ENCODE assay signal across 21 cellular contexts in the genomic region with DNA sequence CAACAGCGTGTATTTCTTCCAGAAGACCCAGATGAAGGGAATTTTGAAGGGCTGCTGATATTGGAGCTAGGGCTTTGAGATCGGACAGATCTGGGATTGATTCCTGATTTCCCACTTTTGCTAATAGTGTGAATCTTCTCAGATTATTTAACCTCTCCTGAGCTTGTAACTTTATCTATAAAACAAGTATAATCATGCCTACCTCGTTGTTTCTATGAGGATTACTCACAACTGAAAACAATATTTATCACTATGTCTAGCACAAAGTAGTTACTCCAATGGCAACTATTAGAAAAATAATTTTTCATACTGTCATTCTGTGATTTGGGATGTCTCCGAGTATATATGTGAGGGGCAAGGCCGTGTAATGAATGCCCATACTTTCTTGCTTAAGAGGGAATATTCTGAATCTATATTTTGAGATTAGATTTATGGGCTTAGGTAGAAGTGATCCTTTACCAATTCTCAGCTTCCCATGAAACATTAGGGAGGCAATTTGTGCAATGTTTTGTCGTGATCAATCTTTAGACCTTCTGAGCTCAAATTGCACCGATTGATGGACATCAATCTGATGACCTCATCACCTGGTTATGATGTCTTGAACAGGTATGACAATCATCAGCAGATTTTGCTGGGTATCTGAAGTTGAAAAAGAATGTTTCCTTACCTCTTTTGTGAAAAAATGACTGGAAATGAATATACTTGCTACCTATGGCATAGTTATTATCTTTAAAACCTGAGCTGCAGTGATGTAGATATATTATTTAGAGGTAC.
DNase-seq lines count a peak whose midpoint lies in the region; ATAC-seq and TF ChIP-seq lines count a peak whose summit lies in the region.
"Had no signal": no experiment of that assay in that cellular context is flagged by ENCODE, and none has a peak within 500 bp of the region (broad histone marks: within the 10 kb centered on the region; RNA-seq: fewer than 3 reads in every experiment).

No MANE protein-coding gene starts in this region.

- CTCF ChIA-PET in mammary epithelial cell (lab: Charles Lee; ENCODE audit: low non-redundant PET) = no interaction called here
- CTCF ChIA-PET in MCF 10A (lab: Yijun Ruan, JAX) = interaction anchor here (0.8 to 1.1 kb wide), 3 partner anchors 40 to 161 kb away, joined by 3 to 7 read pairs (median 3); no protein-coding TSS in a partner anchor

- H3K9me3 ChIP-seq in mammary epithelial cell (replicated peaks; ENCODE audit: insufficient read depth, low read length) (no peaks in the 10 kb centered on the region), RWPE2 (ENCODE audit: severe bottlenecking) (no peaks in the 10 kb centered on the region)
- H3K9me3 ChIP-seq: A549, Caco-2 had no signal

- peaks cover 3% of the 10 kb centered on the region for H3K4me1 ChIP-seq in mammary epithelial cell (ENCODE audit: insufficient read depth, low read length)
- peaks cover 20% of the 10 kb centered on the region for H3K4me1 ChIP-seq in RWPE2 (ENCODE audit: insufficient read depth, poor library complexity, severe bottlenecking)
- H3K4me1 ChIP-seq: A549, Caco-2 had no signal

- no peaks in the 10 kb centered on the region for H3K27me3 Mint-ChIP-seq in MCF 10A (ENCODE audit: insufficient read depth, unreplicated experiment)
- H3K27me3 Mint-ChIP-seq: CD4-positive, alpha-beta T cell had no signal

- H3K27ac ChIP-seq in mammary epithelial cell (ENCODE audit: insufficient read depth, low read depth, low read length) = no peak overlapping the region
- peak overlapping the region; percentile 32 for H3K27ac ChIP-seq in RWPE2 (ENCODE audit: poor library complexity, severe bottlenecking)
- H3K27ac ChIP-seq in epithelial cell of prostate = peak overlapping the region; percentile 5
- H3K27ac ChIP-seq: 22Rv1, A549, C4-2B had no signal

- no TSS peak for BruUV-seq in mammary epithelial cell (replicated peaks; lab: Mats Ljungman, UMichigan)
- no TSS peak for BruUV-seq in MCF 10A (replicated peaks; lab: Mats Ljungman, UMichigan)

- H3K27ac Mint-ChIP-seq in MCF 10A (ENCODE audit: low read depth, unreplicated experiment) = no peak overlapping the region
- H3K27ac Mint-ChIP-seq: CD4-positive, alpha-beta T cell; HFFc6 had no signal

- H3K27me3 ChIP-seq in mammary epithelial cell (ENCODE audit: insufficient read depth, low read length) = no peaks in the 10 kb centered on the region
- no peaks in the 10 kb centered on the region for H3K27me3 ChIP-seq in RWPE2 (ENCODE audit: insufficient read depth, poor library complexity, severe bottlenecking)

- dilution Hi-C loops in mammary epithelial cell (cut with HindIII; ENCODE audit: low sequenced_read_pairs) = no loop called here

- ATAC-seq in RWPE2 (ENCODE audit: low read depth) = peak; percentile 76
- ATAC-seq: A549, HCT116 had no signal

- H3K9me3 Mint-ChIP-seq in MCF 10A (ENCODE audit: unreplicated experiment) = no peaks in the 10 kb centered on the region
- H3K9me3 Mint-ChIP-seq: CD4-positive, alpha-beta T cell; HFFc6 had no signal

- 79% methylated on average over 6 of the region's 7 CpGs for whole genome bisulfite sequencing in mammary epithelial cell (ENCODE audit: low coverage, missing lambda C conversion rate)

- H3K9ac ChIP-seq in mammary epithelial cell (ENCODE audit: insufficient read depth, low read length) = no peak overlapping the region

- H3K36me3 Mint-ChIP-seq in MCF 10A (ENCODE audit: insufficient read depth, unreplicated experiment) = no peaks in the 10 kb centered on the region

- no peak overlapping the region for H3K4me3 Mint-ChIP-seq in MCF 10A (ENCODE audit: unreplicated experiment)
- H3K4me3 Mint-ChIP-seq: CD4-positive, alpha-beta T cell; HFFc6 had no signal

- intact Hi-C loops in mammary epithelial cell (cut with micrococcal nuclease) (loop anchor here (2.0 kb wide), 1 partner anchor 80 kb away; no protein-coding TSS in a partner anchor), MCF 10A (cut with micrococcal nuclease) (loop anchor here (2.0 kb wide), 1 partner anchor 160 kb away; no protein-coding TSS in a partner anchor)

- no peak overlapping the region for H2AFZ ChIP-seq in mammary epithelial cell (ENCODE audit: low read depth, low read length)

- no peaks in the 10 kb centered on the region for H3K79me2 ChIP-seq in mammary epithelial cell (ENCODE audit: insufficient read depth, low read length)

- H3K4me1 Mint-ChIP-seq in MCF 10A (ENCODE audit: insufficient read depth, unreplicated experiment) = no peaks in the 10 kb centered on the region

- TF ChIP-seq CTCF in mammary epithelial cell (conservative IDR thresholded peaks at IDR 0.05 in 1 of 2, IDR thresholded peaks at IDR 0.05 in 1 of 2; ENCODE audit: extremely low read depth in 1 of 2, insufficient read depth in 1 of 2, low read depth in 1 of 2, low read length in 2 of 2) (no peak), MCF 10A (IDR thresholded peaks at IDR 0.05; ENCODE audit: unreplicated experiment) (no peak), RWPE2 (IDR thresholded peaks at IDR 0.05; ENCODE audit: poor library complexity, severe bottlenecking) (no peak)

- DNase-seq in mammary epithelial cell = peak; percentile 44
- no peak for DNase-seq in MCF 10A (ENCODE audit: unreplicated experiment)
- DNase-seq in RWPE2 (ENCODE audit: low spot score) = no peak
- no peak for DNase-seq in epithelial cell of prostate (ENCODE audit: low read depth, low spot score)
- no peak for DNase-seq in effector CD8-positive, alpha-beta T cell (lab: John Stamatoyannopoulos, UW)
- no peak for DNase-seq in DMS153 treated with DMSO at 0.1 percent for 48 hours (lab: John Stamatoyannopoulos, UW; ENCODE audit: unreplicated experiment)
- no peak for DNase-seq in GM19238 (ENCODE audit: insufficient read length, low spot score)
- DNase-seq: AML-193; Caco-2; CD4-positive, alpha-beta T cell; DMS153; DMS79 treated with DMSO at 0.1 percent for 48 hours; GF-D8; GOT3; H7; HFFc6; KG1 had no signal

- POLR2A ChIA-PET in MCF 10A (lab: Yijun Ruan, JAX) = interaction anchor here (0.7 kb wide), 1 partner anchor 11 kb away, joined by 3 read pairs; no protein-coding TSS in a partner anchor

- H4K20me1 ChIP-seq in mammary epithelial cell (ENCODE audit: insufficient read depth, low read length) = no peaks in the 10 kb centered on the region

- H3K36me3 ChIP-seq in mammary epithelial cell (ENCODE audit: insufficient read depth, low read length) (no peaks in the 10 kb centered on the region), RWPE2 (ENCODE audit: low read depth) (no peaks in the 10 kb centered on the region)

- in situ Hi-C loops in mammary epithelial cell (cut with MboI; ENCODE audit: low sequenced_read_pairs in 2 of 2) = loop anchor here (10.0 to 25.0 kb wide), 2 partner anchors 156 to 169 kb away; no protein-coding TSS in a partner anchor

- H3K4me3 ChIP-seq in mammary epithelial cell (replicated peaks in 1 of 3; ENCODE audit: insufficient read depth in 1 of 3, low read depth in 2 of 3, low read length in 3 of 3) (no peak overlapping the region), RWPE2 (ENCODE audit: severe bottlenecking) (no peak overlapping the region)
- H3K4me3 ChIP-seq: A549 had no signal

- H3K4me2 ChIP-seq in mammary epithelial cell (ENCODE audit: insufficient read depth, low read depth, low read length) = no peak overlapping the region
- H3K4me2 ChIP-seq: A549 had no signal
